Comparison of ENCODE assay signal across 10 cellular contexts in the genomic region with DNA sequence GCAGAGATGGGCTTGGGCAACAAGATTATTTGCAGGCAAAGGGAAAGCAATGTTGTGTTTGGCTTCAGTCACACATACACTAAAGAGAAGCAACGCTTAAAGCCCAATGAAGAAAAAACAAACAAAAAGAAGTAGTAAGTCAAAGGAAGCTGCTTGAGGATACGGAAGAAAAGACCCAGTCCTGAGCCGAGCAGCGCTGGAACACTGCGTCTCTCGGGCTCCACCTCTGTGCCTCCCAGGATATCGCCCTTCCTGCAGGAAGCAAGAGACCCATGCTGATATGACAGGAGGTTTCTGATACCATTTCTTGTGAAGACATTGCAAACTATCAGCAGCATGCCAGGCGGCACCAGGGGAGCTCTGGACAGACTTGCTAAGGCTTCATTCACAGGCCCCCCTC. TPM values are rescaled to one million over a fixed set of nuclear protein-coding genes. Genes with fewer than 3 reads are reported as not detected.
DNase-seq lines count a peak whose midpoint lies in the region; ATAC-seq and TF ChIP-seq lines count a peak whose summit lies in the region.
"Had no signal": no experiment of that assay in that cellular context is flagged by ENCODE, and none has a peak within 500 bp of the region (broad histone marks: within the 10 kb centered on the region; RNA-seq: fewer than 3 reads in every experiment).

No MANE protein-coding gene starts in this region.

- peak overlapping the region; percentile 35 for H3K27ac Mint-ChIP-seq in chondrocyte (ENCODE audit: unreplicated experiment)

- no peaks in the 10 kb centered on the region for H3K27me3 ChIP-seq in OCI-LY3 (ENCODE audit: low read depth, low read length)
- H3K27me3 ChIP-seq in effector memory CD4-positive, alpha-beta T cell (replicated peaks; ENCODE audit: control insufficient read depth, insufficient read depth, low read length, poor library complexity, severe bottlenecking) = no peaks in the 10 kb centered on the region

- H4K20me1 ChIP-seq in OCI-LY3 (ENCODE audit: insufficient read depth, low read length) = no peaks in the 10 kb centered on the region

- H3K4me2 ChIP-seq in OCI-LY3 (ENCODE audit: low read length) = no peak overlapping the region

- no peaks in the 10 kb centered on the region for H3K9me3 Mint-ChIP-seq in chondrocyte (ENCODE audit: low read depth)
- H3K9me3 Mint-ChIP-seq: T-cell had no signal

- ATAC-seq in left colon (peak; percentile 87), esophagus mucosa (no peak)
- ATAC-seq: T-cell had no signal

- no peaks in the 10 kb centered on the region for H3K79me2 ChIP-seq in OCI-LY3 (ENCODE audit: low read length)

- peak overlapping the region; percentile 22 for H3K4me3 Mint-ChIP-seq in chondrocyte (ENCODE audit: unreplicated experiment)

- peaks cover 83% of the 10 kb centered on the region for H3K4me1 Mint-ChIP-seq in chondrocyte (ENCODE audit: low read depth)

- no peak for TF ChIP-seq CTCF in OCI-LY3 (IDR thresholded peaks at IDR 0.05; ENCODE audit: low read depth, low read length)
- TF ChIP-seq CTCF in chondrocyte (IDR thresholded peaks at IDR 0.05) = peak; percentile 43

- no peak overlapping the region for H3K4me3 ChIP-seq in OCI-LY3 (ENCODE audit: low read length)
- no peak overlapping the region for H3K4me3 ChIP-seq in effector memory CD4-positive, alpha-beta T cell (ENCODE audit: insufficient read depth, low read depth, low read length, poor library complexity, severe bottlenecking)
- H3K4me3 ChIP-seq: skin epidermis had no signal

- no peaks in the 10 kb centered on the region for H3K9me3 ChIP-seq in OCI-LY3 (ENCODE audit: insufficient read depth, low read length)
- H3K9me3 ChIP-seq in effector memory CD4-positive, alpha-beta T cell (ENCODE audit: control insufficient read depth, low read length) = no peaks in the 10 kb centered on the region

- no peaks in the 10 kb centered on the region for H3K27me3 Mint-ChIP-seq in chondrocyte (ENCODE audit: low read depth)
- H3K27me3 Mint-ChIP-seq: T-cell had no signal

- H3K27ac ChIP-seq in OCI-LY3 (ENCODE audit: low read length) (no peak overlapping the region), substantia nigra (ENCODE audit: low read depth, low read length, poor library complexity, severe bottlenecking) (peak overlapping the region; percentile 49)
- no peak overlapping the region for H3K27ac ChIP-seq in effector memory CD4-positive, alpha-beta T cell (ENCODE audit: insufficient read depth, low read length, poor library complexity, severe bottlenecking)

- H3K9ac ChIP-seq in OCI-LY3 (ENCODE audit: low read length) = no peak overlapping the region

- H3K36me3 ChIP-seq in OCI-LY3 (replicated peaks; ENCODE audit: low read depth, low read length) = no peaks in the 10 kb centered on the region
- no peaks in the 10 kb centered on the region for H3K36me3 ChIP-seq in effector memory CD4-positive, alpha-beta T cell (ENCODE audit: control insufficient read depth, insufficient read depth, low read length)

- H3K4me1 ChIP-seq in OCI-LY3 (ENCODE audit: low read length) = peaks cover 26% of the 10 kb centered on the region
- H3K4me1 ChIP-seq in effector memory CD4-positive, alpha-beta T cell (ENCODE audit: control insufficient read depth, insufficient read depth, low read length, poor library complexity, severe bottlenecking) = peaks cover 7% of the 10 kb centered on the region

- DNase-seq in chondrocyte (ENCODE audit: low spot score) (no peak), left colon (peak; percentile 63 to 64), substantia nigra (lab: John Stamatoyannopoulos, UW) (peak in 25 of 49 donors; percentile 8 to 50 (median 24)), epidermal melanocyte (ENCODE audit: insufficient read length, low spot score) (no peak)
- no peak for DNase-seq in effector memory CD4-positive, alpha-beta T cell
- DNase-seq: NCI-H774, T-cell had no signal

- no peaks in the 10 kb centered on the region for H3K36me3 Mint-ChIP-seq in chondrocyte (ENCODE audit: low read depth)

- H2AFZ ChIP-seq in OCI-LY3 (ENCODE audit: low read depth, low read length) = peak overlapping the region; percentile 60

- intact Hi-C loops in left colon (cut with DNase I, micrococcal nuclease) = no loop called here

RNA-seq across cellular contexts. Expression of gene GNAQ, which starts 9.9 kb away (rescaled TPM):
- total RNA-seq in chondrocyte (73.8 to 88.3 TPM (median 87.0 TPM) in 3 replicates), left colon (10 to 100 TPM; 84.1 to 86.5 TPM), esophagus mucosa (28.8 TPM)

Comparison
In these comparisons a context has a peak if more than half of its experiments do, and no peak if none do; other contexts are left out.
1. DNase-seq: peak in left colon (2 of 2) and substantia nigra (25 of 49); none in chondrocyte (single experiment), effector memory CD4-positive, alpha-beta T cell (0 of 3) and epidermal melanocyte (single experiment).